8 cellular contexts compared by ENCODE assay signal in genomic region chr1:186617860-186618780, GRCh38.
DNase-seq lines count a peak whose midpoint lies in the region; ATAC-seq and TF ChIP-seq lines count a peak whose summit lies in the region.

No MANE protein-coding gene starts in this region.

- H3K4me3 ChIP-seq in AG04449 (ENCODE audit: low read depth, low read length), result peak overlapping the region; percentile 45

- DNase-seq in AG04449 (ENCODE audit: low read depth, low spot score), result no peak
- DNase-seq in NCI-H774 (lab: John Stamatoyannopoulos, UW), result peak; percentile 54
- peak; percentile 56 for DNase-seq in left ventricle myocardium superior
- peak; percentile 49 for DNase-seq in stimulated activated naive CD8-positive, alpha-beta T cell treated with anti-CD3 and anti-CD28 coated beads, Interleukin-15, Interleukin-2, amounts not matched to agents 100 U/mL and 50 U/mL, for 24 hours
- DNase-seq in SW 1271 (lab: John Stamatoyannopoulos, UW), result no peak

- H3K27me3 Mint-ChIP-seq in activated T-helper 17 cell treated with anti-CD3 and anti-CD28 coated beads, Interleukin-2, amount 50 U/mL, for 72 hours, result no peaks in the 10 kb centered on the region

- H3K27ac Mint-ChIP-seq in activated T-helper 17 cell treated with anti-CD3 and anti-CD28 coated beads, Interleukin-2, amount 50 U/mL, for 72 hours, result peak overlapping the region; percentile 7

- intact Hi-C loops in left ventricle myocardium superior (cut with micrococcal nuclease), result no loop called here

- peaks cover 24% of the 10 kb centered on the region for H3K4me1 Mint-ChIP-seq in activated T-helper 17 cell treated with anti-CD3 and anti-CD28 coated beads, Interleukin-2, amount 50 U/mL, for 72 hours

- peak; percentile 99 for ATAC-seq in GM18519 (IDR thresholded peaks at IDR 0.05; ENCODE audit: low FRiP score, unreplicated experiment)
- peak; percentile 100 for ATAC-seq in HG02943 (IDR thresholded peaks at IDR 0.05; ENCODE audit: low read depth, unreplicated experiment)
- peak; percentile 92 for ATAC-seq in activated T-helper 17 cell treated with anti-CD3 and anti-CD28 coated beads, Interleukin-2, amount 50 U/mL, for 72 hours (replicated peaks)
- peak; percentile 88 for ATAC-seq in left ventricle myocardium superior
- peak; percentile 90 for ATAC-seq in stimulated activated naive CD8-positive, alpha-beta T cell treated with anti-CD3 and anti-CD28 coated beads, Interleukin-15, Interleukin-2, amounts not matched to agents 100 U/mL and 50 U/mL, for 24 hours

- H3K4me3 Mint-ChIP-seq in activated T-helper 17 cell treated with anti-CD3 and anti-CD28 coated beads, Interleukin-2, amount 50 U/mL, for 72 hours, result peak overlapping the region; percentile 59

- H3K9me3 Mint-ChIP-seq in activated T-helper 17 cell treated with anti-CD3 and anti-CD28 coated beads, Interleukin-2, amount 50 U/mL, for 72 hours, result no peaks in the 10 kb centered on the region

- no peaks in the 10 kb centered on the region for H3K36me3 Mint-ChIP-seq in activated T-helper 17 cell treated with anti-CD3 and anti-CD28 coated beads, Interleukin-2, amount 50 U/mL, for 72 hours (ENCODE audit: low read depth)

- TF ChIP-seq CTCF in AG04449 (IDR thresholded peaks at IDR 0.05; ENCODE audit: insufficient read depth, low read length, missing control alignments), result no peak

- POLR2A ChIA-PET in AG04449 (lab: Yijun Ruan, JAX), result interaction anchor here (0.9 kb wide), 1 partner anchor 62 kb away, joined by 4 read pairs; the partner anchor contains the start of gene PTGS2

- CTCF ChIA-PET in AG04449 (lab: Yijun Ruan, JAX), result interaction anchor here (1.0 to 4.8 kb wide), 2 partner anchors 13 to 63 kb away, joined by 3 to 23 read pairs; partner anchors contain the start of gene PTGS2

Comparison
In these comparisons a context has a peak if more than half of its experiments do, and no peak if none do; other contexts are left out.
1. DNase-seq: peak in NCI-H774 (single experiment), left ventricle myocardium superior (single experiment) and stimulated activated naive CD8-positive, alpha-beta T cell treated with anti-CD3 and anti-CD28 coated beads, Interleukin-15, Interleukin-2, amounts not matched to agents 100 U/mL and 50 U/mL, for 24 hours (single experiment); none in AG04449 (single experiment) and SW 1271 (0 of 2).
2. Peak in every context shown above with its lines, with median percentiles within 50 percentile points of each other: ATAC-seq.